14 cellular contexts compared by ENCODE assay signal in genomic region chr7:34596887-34597286, GRCh38.
DNase-seq lines count a peak whose midpoint lies in the region; ATAC-seq and TF ChIP-seq lines count a peak whose summit lies in the region.
"Had no signal": no experiment of that assay in that cellular context is flagged by ENCODE, and none has a peak within 500 bp of the region (broad histone marks: within the 10 kb centered on the region; RNA-seq: fewer than 3 reads in every experiment).

No MANE protein-coding gene starts in this region.

- ATAC-seq in naive thymus-derived CD8-positive, alpha-beta T cell: no peak
- no peak for ATAC-seq in GM18502 (IDR thresholded peaks at IDR 0.05; ENCODE audit: poor library complexity, unreplicated experiment)
- ATAC-seq: lower lobe of right lung had no signal

- DNase-seq in NOMO-1 (lab: John Stamatoyannopoulos, UW; ENCODE audit: unreplicated experiment in 2 of 2) (peak; percentile 6 to 50), NOMO-1 treated with dmso at 0.1 percent for 144 hours (lab: John Stamatoyannopoulos, UW; ENCODE audit: unreplicated experiment) (no peak), Karpas-422 (peak; percentile 70), astrocyte of the cerebellum (ENCODE audit: low read depth) (no peak), osteocyte (ENCODE audit: extremely low spot score, unreplicated experiment) (no peak), middle frontal gyrus (ENCODE audit: extremely low spot score, low spot score) (no peak)
- DNase-seq in naive thymus-derived CD8-positive, alpha-beta T cell: no peak
- DNase-seq: activated CD4-positive, CD25-positive, alpha-beta regulatory T cell treated with anti-CD3 and anti-CD28 coated beads, Interleukin-2, amount 50 U/mL, for 72 hours; CD4-positive, CD25-positive, alpha-beta regulatory T cell; cerebellar nuclear complex; lower lobe of right lung; stimulated activated CD4-positive, alpha-beta T cell treated with anti-CD3 and anti-CD28 coated beads, Interleukin-4, amount 100 ng/mL, for 1 hour had no signal

- H3K36me3 ChIP-seq in Karpas-422 (ENCODE audit: insufficient read depth, low read length): no peaks in the 10 kb centered on the region
- H3K36me3 ChIP-seq: lower lobe of right lung had no signal

- H3K4me3 ChIP-seq in Karpas-422 (ENCODE audit: low read length): no peak overlapping the region
- H3K4me3 ChIP-seq in astrocyte of the cerebellum (ENCODE audit: low read depth, low read length): no peak overlapping the region
- H3K4me3 ChIP-seq: lower lobe of right lung had no signal

- no peak overlapping the region for H3K4me2 ChIP-seq in Karpas-422 (ENCODE audit: low read depth, low read length, poor library complexity, severe bottlenecking)

- no peaks in the 10 kb centered on the region for H3K4me1 Mint-ChIP-seq in osteocyte (ENCODE audit: unreplicated experiment)
- no peaks in the 10 kb centered on the region for H3K4me1 Mint-ChIP-seq in naive thymus-derived CD8-positive, alpha-beta T cell
- H3K4me1 Mint-ChIP-seq: CD4-positive, CD25-positive, alpha-beta regulatory T cell; IgD-negative memory B cell had no signal

- POLR2A ChIA-PET in naive thymus-derived CD8-positive, alpha-beta T cell (lab: Charles Lee): no interaction called here

- H4K20me1 ChIP-seq in Karpas-422 (ENCODE audit: insufficient read depth, low read depth, low read length): no peaks in the 10 kb centered on the region

- H2AFZ ChIP-seq in Karpas-422 (ENCODE audit: low read length): no peak overlapping the region

- no peaks in the 10 kb centered on the region for H3K27me3 ChIP-seq in Karpas-422 (ENCODE audit: low read length)

- no peaks in the 10 kb centered on the region for H3K4me1 ChIP-seq in Karpas-422 (ENCODE audit: low read length)
- H3K4me1 ChIP-seq: lower lobe of right lung had no signal

- no peak overlapping the region for H3K4me3 Mint-ChIP-seq in osteocyte (ENCODE audit: unreplicated experiment)
- no peak overlapping the region for H3K4me3 Mint-ChIP-seq in naive thymus-derived CD8-positive, alpha-beta T cell
- H3K4me3 Mint-ChIP-seq: CD4-positive, CD25-positive, alpha-beta regulatory T cell; IgD-negative memory B cell had no signal

- H3K9me2 ChIP-seq in Karpas-422 (replicated peaks; ENCODE audit: insufficient read depth, low read length): no peaks in the 10 kb centered on the region

- H3K27me3 Mint-ChIP-seq in osteocyte (ENCODE audit: unreplicated experiment): no peaks in the 10 kb centered on the region
- H3K27me3 Mint-ChIP-seq in naive thymus-derived CD8-positive, alpha-beta T cell: peaks cover 0 to 3% (median 0%) of the 10 kb centered on the region in 5 donors
- H3K27me3 Mint-ChIP-seq: CD4-positive, CD25-positive, alpha-beta regulatory T cell; IgD-negative memory B cell had no signal

- no peak overlapping the region for H3K9ac ChIP-seq in Karpas-422 (ENCODE audit: low read length)

- H3K9me3 Mint-ChIP-seq in osteocyte (ENCODE audit: unreplicated experiment): no peaks in the 10 kb centered on the region
- peaks cover 0 to 13% (median 3%) of the 10 kb centered on the region in 9 donors for H3K9me3 Mint-ChIP-seq in naive thymus-derived CD8-positive, alpha-beta T cell

- H3K27ac Mint-ChIP-seq in osteocyte (ENCODE audit: unreplicated experiment): no peak overlapping the region
- H3K27ac Mint-ChIP-seq in naive thymus-derived CD8-positive, alpha-beta T cell: no peak overlapping the region
- H3K27ac Mint-ChIP-seq: CD4-positive, CD25-positive, alpha-beta regulatory T cell; IgD-negative memory B cell had no signal

- no peaks in the 10 kb centered on the region for H3K36me3 Mint-ChIP-seq in osteocyte (ENCODE audit: unreplicated experiment)
- no peaks in the 10 kb centered on the region for H3K36me3 Mint-ChIP-seq in naive thymus-derived CD8-positive, alpha-beta T cell
- H3K36me3 Mint-ChIP-seq: CD4-positive, CD25-positive, alpha-beta regulatory T cell; IgD-negative memory B cell had no signal

- H3K27ac ChIP-seq in Karpas-422 (ENCODE audit: low read length): no peak overlapping the region
- H3K27ac ChIP-seq: lower lobe of right lung had no signal

- TF ChIP-seq CTCF in astrocyte of the cerebellum (IDR thresholded peaks at IDR 0.05; ENCODE audit: low read depth, low read length, missing control alignments) (peak; percentile 13), osteocyte (IDR thresholded peaks at IDR 0.05) (peak; percentile 19)

- no peaks in the 10 kb centered on the region for H3K9me3 ChIP-seq in Karpas-422 (ENCODE audit: low read length)
- H3K9me3 ChIP-seq: lower lobe of right lung had no signal

- no peaks in the 10 kb centered on the region for H3K79me2 ChIP-seq in Karpas-422 (ENCODE audit: low read length)

- in situ Hi-C loops in astrocyte of the cerebellum (cut with HindIII; ENCODE audit: low sequenced_read_pairs): no loop called here

Comparison
In these comparisons a context has a peak if more than half of its experiments do, and no peak if none do; other contexts are left out.
1. DNase-seq: peak in NOMO-1 (2 of 2) and Karpas-422 (single experiment); none in NOMO-1 treated with dmso at 0.1 percent for 144 hours (single experiment), astrocyte of the cerebellum (single experiment), osteocyte (single experiment), naive thymus-derived CD8-positive, alpha-beta T cell (0 of 10) and middle frontal gyrus (single experiment).